ENCODE assay signal across 15 cellular contexts in the genomic region with DNA sequence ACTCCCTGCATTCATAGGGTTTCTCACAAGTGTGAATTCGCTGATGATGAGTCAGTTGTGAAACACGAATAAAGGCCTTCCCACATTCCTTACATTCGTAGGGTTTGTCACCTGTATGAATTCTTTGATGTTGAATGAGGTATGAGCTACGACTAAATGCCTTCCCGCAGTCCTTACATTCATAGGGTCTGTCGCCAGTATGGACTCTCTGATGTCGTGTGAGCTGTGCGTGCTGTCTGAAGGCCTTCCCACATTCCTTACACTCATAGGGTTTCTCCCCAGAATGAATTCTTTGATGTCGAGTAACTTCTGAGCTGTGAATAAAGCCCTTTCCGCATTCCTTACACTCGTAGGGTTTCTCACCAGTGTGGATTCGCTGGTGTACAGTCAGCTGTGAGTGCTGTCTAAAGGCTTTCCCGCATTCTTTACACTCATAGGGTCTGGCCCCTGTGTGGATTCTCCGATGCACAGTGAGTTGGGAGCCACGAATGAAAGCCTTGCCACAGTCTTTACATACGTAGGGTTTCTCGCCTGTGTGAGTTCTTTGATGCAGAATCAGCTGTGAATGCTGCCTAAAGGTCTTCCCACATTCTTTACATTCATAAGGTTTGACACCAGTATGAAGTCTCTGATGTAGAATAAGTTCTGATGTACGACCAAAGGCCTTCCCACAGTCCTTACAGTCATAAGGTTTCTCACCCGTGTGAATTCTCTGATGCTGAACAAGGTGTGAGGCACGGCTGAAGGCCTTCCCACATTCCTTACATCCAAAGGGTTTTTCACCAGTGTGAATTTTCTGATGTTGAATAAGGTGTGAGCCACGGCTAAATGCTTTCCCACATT. TPM values are rescaled to one million over a fixed set of nuclear protein-coding genes. Genes with fewer than 3 reads are reported as not detected.
DNase-seq lines count a peak whose midpoint lies in the region; ATAC-seq and TF ChIP-seq lines count a peak whose summit lies in the region.
"Had no signal": no experiment of that assay in that cellular context is flagged by ENCODE, and none has a peak within 500 bp of the region (broad histone marks: within the 10 kb centered on the region; RNA-seq: fewer than 3 reads in every experiment).

No MANE protein-coding gene starts in this region.

- H3K27ac Mint-ChIP-seq in WTC11: peak overlapping the region; percentile 93
- no peak overlapping the region for H3K27ac Mint-ChIP-seq in neural progenitor cell
- H3K27ac Mint-ChIP-seq in CD8-positive, alpha-beta memory T cell: no peak overlapping the region
- H3K27ac Mint-ChIP-seq: activated CD4-positive, alpha-beta memory T cell treated with anti-CD3 and anti-CD28 coated beads for 36 hours; activated T-helper 17 cell treated with anti-CD3 and anti-CD28 coated beads, Interleukin-2, amount 50 U/mL, for 72 hours; naive thymus-derived CD4-positive, alpha-beta T cell had no signal

- H3K36me3 ChIP-seq in HCT116 (ENCODE audit: control insufficient read depth in 1 of 2, insufficient read depth in 2 of 2, low read length in 2 of 2) (no peaks in the 10 kb centered on the region), heart left ventricle (peaks cover 0 to 22% (median 16%) of the 10 kb centered on the region in 9 donors), neural progenitor cell (no peaks in the 10 kb centered on the region)
- H3K36me3 ChIP-seq in CD8-positive, alpha-beta memory T cell (ENCODE audit: insufficient read depth, low read length): peaks cover 10% of the 10 kb centered on the region
- H3K36me3 ChIP-seq: breast epithelium had no signal

- TF ChIP-seq RAD21 in HCT116 (IDR thresholded peaks at IDR 0.05; ENCODE audit: low read depth): no peak

- POLR2A ChIA-PET in HCT116 (lab: Charles Lee) (no interaction called here), WTC11 (lab: Charles Lee) (no interaction called here)
- POLR2A ChIA-PET in CD8-positive, alpha-beta memory T cell (lab: Charles Lee): no interaction called here

- peak overlapping the region; percentile 64 for H3K4me2 ChIP-seq in HCT116 (ENCODE audit: low read length)
- no peak overlapping the region for H3K4me2 ChIP-seq in neural progenitor cell
- H3K4me2 ChIP-seq: BLaER1 had no signal

- no TSS peak for BruUV-seq in HCT116 (replicated peaks; lab: Mats Ljungman, UMichigan)

- 75 to 80% (median 78%) methylated on average over 21 of the region's 21 CpGs for WGBS in heart left ventricle, 4 donors

- H3K4me3 ChIP-seq in HCT116 (replicated peaks in 1 of 2; ENCODE audit: low read depth in 1 of 2, low read length in 2 of 2) (peak overlapping the region in 1 of 2 experiments; percentile 5; a peak in 1 of 4 replicates), heart left ventricle (no peak overlapping the region), neural progenitor cell (no peak overlapping the region)
- H3K4me3 ChIP-seq in CD8-positive, alpha-beta memory T cell (ENCODE audit: low read length): no peak overlapping the region
- H3K4me3 ChIP-seq: BLaER1, breast epithelium had no signal

- no peaks in the 10 kb centered on the region for H3K9me3 ChIP-seq in HCT116 (ENCODE audit: control insufficient read depth in 1 of 2, insufficient read depth in 1 of 2, low read depth in 1 of 2, low read length in 2 of 2)
- no peaks in the 10 kb centered on the region for H3K9me3 ChIP-seq in heart left ventricle
- no peaks in the 10 kb centered on the region for H3K9me3 ChIP-seq in neural progenitor cell (ENCODE audit: low read depth)
- H3K9me3 ChIP-seq in CD8-positive, alpha-beta memory T cell (ENCODE audit: low read length): no peaks in the 10 kb centered on the region
- H3K9me3 ChIP-seq: BLaER1, breast epithelium had no signal

- H3K9me2 ChIP-seq in HCT116 (ENCODE audit: insufficient read depth): no peaks in the 10 kb centered on the region

- CTCF ChIA-PET in HCT116 (lab: Charles Lee): no interaction called here
- CTCF ChIA-PET in WTC11 (lab: Charles Lee): interaction anchor here (2.1 kb wide), 1 partner anchor 55 kb away, joined by 8 read pairs; no protein-coding TSS in a partner anchor
- CTCF ChIA-PET in CD8-positive, alpha-beta memory T cell (lab: Charles Lee): no interaction called here

- intact Hi-C loops in HCT116 (cut with micrococcal nuclease): no loop called here
- intact Hi-C loops in heart left ventricle (cut with DNase I): loop anchor here in 1 of 10 donors (10.0 kb wide), 1 partner anchor 312 kb away; no protein-coding TSS in a partner anchor

- H4K20me1 ChIP-seq in HCT116 (ENCODE audit: insufficient read depth) (no peaks in the 10 kb centered on the region), neural progenitor cell (ENCODE audit: low read depth) (no peaks in the 10 kb centered on the region)
- H4K20me1 ChIP-seq: BLaER1 had no signal

- TF ChIP-seq CTCF in HCT116 (IDR thresholded peaks at IDR 0.05 in 2 of 3, conservative IDR thresholded peaks at IDR 0.05 in 1 of 3; ENCODE audit: borderline replicate concordance in 1 of 3, insufficient read depth in 1 of 3, low read depth in 2 of 3, low read length in 2 of 3): no peak
- TF ChIP-seq CTCF in WTC11 (IDR thresholded peaks at IDR 0.05): no peak
- no peak for TF ChIP-seq CTCF in heart left ventricle (IDR thresholded peaks at IDR 0.05)
- TF ChIP-seq CTCF in neural progenitor cell (IDR thresholded peaks at IDR 0.05): no peak

- H3K27ac ChIP-seq in HCT116 (ENCODE audit: low read depth, low read length) (peak overlapping the region; percentile 58; the same call in 1 of the 2 replicates), heart left ventricle (peak overlapping the region in 6 of 12 donors; percentile 50 to 75 (median 62)), neural progenitor cell (no peak overlapping the region)
- no peak overlapping the region for H3K27ac ChIP-seq in CD8-positive, alpha-beta memory T cell (ENCODE audit: low read depth, low read length)
- H3K27ac ChIP-seq: BLaER1, breast epithelium had no signal

- H3K9ac ChIP-seq in HCT116 (ENCODE audit: low read length) (peak overlapping the region; percentile 56), neural progenitor cell (no peak overlapping the region)
- H3K9ac ChIP-seq: BLaER1 had no signal

- H3K4me3 Mint-ChIP-seq in WTC11 (no peak overlapping the region), neural progenitor cell (no peak overlapping the region)
- no peak overlapping the region for H3K4me3 Mint-ChIP-seq in CD8-positive, alpha-beta memory T cell
- H3K4me3 Mint-ChIP-seq: activated CD4-positive, alpha-beta memory T cell treated with anti-CD3 and anti-CD28 coated beads for 36 hours; activated T-helper 17 cell treated with anti-CD3 and anti-CD28 coated beads, Interleukin-2, amount 50 U/mL, for 72 hours; naive thymus-derived CD4-positive, alpha-beta T cell had no signal

- H3K9me3 Mint-ChIP-seq in WTC11: no peaks in the 10 kb centered on the region
- H3K9me3 Mint-ChIP-seq in neural progenitor cell: no peaks in the 10 kb centered on the region
- no peaks in the 10 kb centered on the region for H3K9me3 Mint-ChIP-seq in CD8-positive, alpha-beta memory T cell
- H3K9me3 Mint-ChIP-seq: activated CD4-positive, alpha-beta memory T cell treated with anti-CD3 and anti-CD28 coated beads for 36 hours; activated T-helper 17 cell treated with anti-CD3 and anti-CD28 coated beads, Interleukin-2, amount 50 U/mL, for 72 hours; naive thymus-derived CD4-positive, alpha-beta T cell had no signal

- no peaks in the 10 kb centered on the region for H3K27me3 ChIP-seq in HCT116 (ENCODE audit: insufficient read depth, low read length)
- H3K27me3 ChIP-seq in heart left ventricle: no peaks in the 10 kb centered on the region
- no peaks in the 10 kb centered on the region for H3K27me3 ChIP-seq in neural progenitor cell
- H3K27me3 ChIP-seq in CD8-positive, alpha-beta memory T cell (ENCODE audit: insufficient read depth, low read length, poor library complexity, severe bottlenecking): no peaks in the 10 kb centered on the region
- H3K27me3 ChIP-seq: BLaER1, breast epithelium had no signal

- H3K27me3 Mint-ChIP-seq in WTC11 (ENCODE audit: low read depth) (no peaks in the 10 kb centered on the region), neural progenitor cell (ENCODE audit: insufficient read depth, low read depth) (no peaks in the 10 kb centered on the region)
- no peaks in the 10 kb centered on the region for H3K27me3 Mint-ChIP-seq in CD8-positive, alpha-beta memory T cell
- H3K27me3 Mint-ChIP-seq: activated CD4-positive, alpha-beta memory T cell treated with anti-CD3 and anti-CD28 coated beads for 36 hours; activated T-helper 17 cell treated with anti-CD3 and anti-CD28 coated beads, Interleukin-2, amount 50 U/mL, for 72 hours; naive thymus-derived CD4-positive, alpha-beta T cell had no signal

- RAD21 ChIA-PET in HCT116 (lab: Charles Lee; ENCODE audit: low non-redundant PET in 1 of 2, low total read pairs in 2 of 2, uncharacterized antibody in 2 of 2, unreplicated experiment in 2 of 2): no interaction called here

- no peak overlapping the region for H2AFZ ChIP-seq in HCT116 (ENCODE audit: low read depth, low read length, poor library complexity, severe bottlenecking)
- H2AFZ ChIP-seq in neural progenitor cell (replicated peaks): no peak overlapping the region

- no peak for TF ChIP-seq POLR2A in HCT116 (IDR thresholded peaks at IDR 0.05; ENCODE audit: borderline replicate concordance, extremely low read depth, insufficient read depth, insufficient read length)
- no peak for TF ChIP-seq POLR2A in heart left ventricle (IDR thresholded peaks at IDR 0.05)

- H3K4me1 Mint-ChIP-seq in WTC11 (peaks cover 13% of the 10 kb centered on the region), neural progenitor cell (no peaks in the 10 kb centered on the region)
- no peaks in the 10 kb centered on the region for H3K4me1 Mint-ChIP-seq in CD8-positive, alpha-beta memory T cell
- H3K4me1 Mint-ChIP-seq: activated T-helper 17 cell treated with anti-CD3 and anti-CD28 coated beads, Interleukin-2, amount 50 U/mL, for 72 hours; naive thymus-derived CD4-positive, alpha-beta T cell had no signal

- peak; percentile 45 for DNase-seq in HCT116 (ENCODE audit: low read depth, low spot score)
- DNase-seq in WTC11 (ENCODE audit: low spot score): no peak
- DNase-seq in heart left ventricle: no peak
- peak; percentile 23 for DNase-seq in neural progenitor cell (ENCODE audit: low spot score)
- no peak for DNase-seq in CD8-positive, alpha-beta memory T cell
- DNase-seq in NCI-H2107 (lab: John Stamatoyannopoulos, UW): no peak
- no peak for DNase-seq in activated effector memory CD4-positive, alpha-beta T cell treated with anti-CD3 and anti-CD28 coated beads, Interleukin-2, amount 50 U/mL, for 16 hours
- no peak for DNase-seq in GM19240 (ENCODE audit: insufficient read length, low spot score)
- DNase-seq: activated CD4-positive, alpha-beta memory T cell treated with anti-CD3 and anti-CD28 coated beads for 36 hours; naive thymus-derived CD4-positive, alpha-beta T cell had no signal

- H3K4me1 ChIP-seq in HCT116 (ENCODE audit: control insufficient read depth in 1 of 2, insufficient read depth in 2 of 2, low read length in 2 of 2) (peaks cover 15 to 45% of the 10 kb centered on the region in 2 experiments), heart left ventricle (peaks cover 0 to 9% (median 0%) of the 10 kb centered on the region in 12 donors), neural progenitor cell (no peaks in the 10 kb centered on the region)
- H3K4me1 ChIP-seq in CD8-positive, alpha-beta memory T cell (ENCODE audit: insufficient read depth, low read length): no peaks in the 10 kb centered on the region
- H3K4me1 ChIP-seq: BLaER1, breast epithelium had no signal

- ATAC-seq in HCT116 (peak; percentile 90), WTC11 (peak; percentile 79), heart left ventricle (peak; percentile 5 to 60 (median 44))
- ATAC-seq: activated T-helper 17 cell treated with anti-CD3 and anti-CD28 coated beads, Interleukin-2, amount 50 U/mL, for 72 hours; naive thymus-derived CD4-positive, alpha-beta T cell had no signal

- no peaks in the 10 kb centered on the region for H3F3A ChIP-seq in neural progenitor cell (ENCODE audit: low read depth)

- H3K79me2 ChIP-seq in HCT116 (ENCODE audit: insufficient read depth, low read length) (no peaks in the 10 kb centered on the region), neural progenitor cell (ENCODE audit: low read depth) (no peaks in the 10 kb centered on the region)

- H3K36me3 Mint-ChIP-seq in WTC11: no peaks in the 10 kb centered on the region
- peaks cover 11% of the 10 kb centered on the region for H3K36me3 Mint-ChIP-seq in neural progenitor cell
- peaks cover 4 to 27% (median 11%) of the 10 kb centered on the region in 3 donors for H3K36me3 Mint-ChIP-seq in CD8-positive, alpha-beta memory T cell
- H3K36me3 Mint-ChIP-seq: activated CD4-positive, alpha-beta memory T cell treated with anti-CD3 and anti-CD28 coated beads for 36 hours had no signal

RNA-seq across cellular contexts. Expression of a gene that starts 30.6 kb away (rescaled TPM):
- total RNA-seq in HCT116 (2021; ENCODE audit: unreplicated experiment) (not detected), WTC11 (2021) (0.64 to 1.0 TPM (median 0.70 TPM) in 3 replicates), heart left ventricle (1,000 to 10,000 TPM in 7 of 9 donors, 100 to 1,000 TPM in 2; 414 to 2,982 (median 2,187) TPM), neural progenitor cell (ENCODE audit: low replicate concordance) (not detected in 2 replicates)
- 0.24 and 0.43 TPM in 2 replicates for polyA plus RNA-seq in HCT116 (2012)
- 1,000 to 10,000 TPM in 1 of 2 donors, 100 to 1,000 TPM in 1; 470 to 2,188 TPM for polyA plus RNA-seq in heart left ventricle
- total RNA-seq in CD8-positive, alpha-beta memory T cell: not detected
- not detected for polyA plus RNA-seq in CD8-positive, alpha-beta memory T cell
- total RNA-seq: activated CD4-positive, alpha-beta memory T cell treated with anti-CD3 and anti-CD28 coated beads for 36 hours; activated T-helper 17 cell treated with anti-CD3 and anti-CD28 coated beads, Interleukin-2, amount 50 U/mL, for 72 hours; MCF 10A; naive thymus-derived CD4-positive, alpha-beta T cell; T-helper 2 cell treated with Interferon-gamma antibody and Interleukin-4, amounts not matched to agents 100 ng/mL and 5 ng/mL, for 36 hours had no signal
- polyA plus RNA-seq: naive thymus-derived CD4-positive, alpha-beta T cell had no signal

RNA-seq across cellular contexts. Expression of a gene that starts 31.6 kb away (rescaled TPM):
- total RNA-seq in HCT116 (2021; ENCODE audit: unreplicated experiment) (3.2 TPM), WTC11 (2021) (2.5 to 3.0 TPM (median 2.8 TPM) in 3 replicates), heart left ventricle (1 to 10 TPM; 2.3 to 4.3 (median 3.0) TPM), neural progenitor cell (ENCODE audit: low replicate concordance) (3.1 and 6.2 TPM in 2 replicates)
- 1.8 and 2.6 TPM in 2 replicates for polyA plus RNA-seq in HCT116 (2012)
- polyA plus RNA-seq in heart left ventricle: 1 to 10 TPM; 2.6 to 3.6 TPM
- total RNA-seq in CD8-positive, alpha-beta memory T cell: 1 to 10 TPM; 2.1 to 2.5 TPM
- 6.4 TPM for polyA plus RNA-seq in CD8-positive, alpha-beta memory T cell

RNA-seq across cellular contexts. Expression of a gene that starts 32.1 kb away (rescaled TPM):
- total RNA-seq in HCT116 (2021; ENCODE audit: unreplicated experiment) (105 TPM), WTC11 (2021) (122 to 128 TPM (median 124 TPM) in 3 replicates), heart left ventricle (10 to 100 TPM; 28.2 to 53.7 (median 35.1) TPM), neural progenitor cell (ENCODE audit: low replicate concordance) (167 and 282 TPM in 2 replicates)
- polyA plus RNA-seq in HCT116 (2012): 68.7 and 70.7 TPM in 2 replicates
- 10 to 100 TPM; 14.1 to 41.1 TPM for polyA plus RNA-seq in heart left ventricle
- 100 to 1,000 TPM; 122 to 129 TPM for total RNA-seq in CD8-positive, alpha-beta memory T cell
- polyA plus RNA-seq in CD8-positive, alpha-beta memory T cell: 80.6 TPM

RNA-seq across cellular contexts. Expression of a gene that starts 43.0 kb away (rescaled TPM):
- total RNA-seq in HCT116 (2021; ENCODE audit: unreplicated experiment): 621 TPM
- 915 and 990 TPM in 2 replicates for polyA plus RNA-seq in HCT116 (2012)
- total RNA-seq in WTC11 (2021): 332 to 358 TPM (median 344 TPM) in 3 replicates
- 1,000 to 10,000 TPM in 1 of 9 donors, 100 to 1,000 TPM in 8; 272 to 1,054 (median 860) TPM for total RNA-seq in heart left ventricle
- 1,000 to 10,000 TPM in 1 of 2 donors, 100 to 1,000 TPM in 1; 956 to 1,083 TPM for polyA plus RNA-seq in heart left ventricle
- total RNA-seq in neural progenitor cell (ENCODE audit: low replicate concordance): 146 and 258 TPM in 2 replicates
- 100 to 1,000 TPM; 415 to 432 TPM for total RNA-seq in CD8-positive, alpha-beta memory T cell
- polyA plus RNA-seq in CD8-positive, alpha-beta memory T cell: 167 TPM

Comparison
In these comparisons a context has a peak if more than half of its experiments do, and no peak if none do; other contexts are left out.
1. DNase-seq: peak in HCT116 (single experiment) and neural progenitor cell (single experiment); none in WTC11 (single experiment), heart left ventricle (0 of 5), CD8-positive, alpha-beta memory T cell (0 of 5), NCI-H2107 (single experiment), activated effector memory CD4-positive, alpha-beta T cell treated with anti-CD3 and anti-CD28 coated beads, Interleukin-2, amount 50 U/mL, for 16 hours (single experiment) and GM19240 (single experiment).
2. RNA of a gene that starts 30.6 kb away (total RNA-seq): 414 to 2,982 TPM in heart left ventricle; 0.64 to 1.0 TPM in WTC11, not detected in HCT116 (single experiment), not detected in neural progenitor cell and not detected in CD8-positive, alpha-beta memory T cell; every median in the first group is over 100 times any median in the second.
3. Peak in every context shown above with its lines, with median percentiles within 50 percentile points of each other: ATAC-seq.